Comparison of ENCODE assay signal across 14 cellular contexts in the genomic region with DNA sequence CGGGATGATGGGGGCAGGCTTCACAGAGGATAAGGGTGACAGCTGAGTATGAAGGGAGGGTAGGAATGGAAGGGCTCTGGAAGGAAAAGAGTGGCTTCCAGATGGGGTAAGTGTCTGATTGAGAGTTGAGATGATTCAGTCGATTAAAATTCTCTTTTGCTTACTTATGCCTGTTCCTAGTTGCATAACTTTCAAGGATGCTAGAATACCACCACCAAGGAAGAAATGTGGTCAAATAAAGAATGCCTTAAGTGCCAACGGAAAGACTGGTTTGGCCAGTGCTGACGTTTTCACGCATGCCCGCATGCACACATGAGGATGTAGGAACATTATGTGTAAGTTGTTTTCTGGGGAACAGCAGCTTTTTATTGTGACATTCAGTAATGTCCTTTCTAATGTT.
A peak's percentile ranks its signal among the peaks of the same experiment; 100 is the strongest.
DNase-seq lines count a peak whose midpoint lies in the region; ATAC-seq and TF ChIP-seq lines count a peak whose summit lies in the region.
"Had no signal": no experiment of that assay in that cellular context is flagged by ENCODE, and none has a peak within 500 bp of the region (broad histone marks: within the 10 kb centered on the region; RNA-seq: fewer than 3 reads in every experiment).

No MANE protein-coding gene starts in this region.

- no peak overlapping the region for H3K4me2 ChIP-seq in mesenchymal stem cell (ENCODE audit: low read length, poor library complexity, severe bottlenecking)

- no peak for ATAC-seq in HG03280 (IDR thresholded peaks at IDR 0.05; ENCODE audit: unreplicated experiment)
- ATAC-seq in GM21381 (IDR thresholded peaks at IDR 0.05; ENCODE audit: unreplicated experiment), result no peak
- ATAC-seq: HCT116, right cardiac atrium had no signal

- H3K14ac ChIP-seq in mesenchymal stem cell (ENCODE audit: low read length in 2 of 2), result no peak overlapping the region

- H3K4me1 ChIP-seq in colonic mucosa, result no peaks in the 10 kb centered on the region
- H3K4me1 ChIP-seq in mesenchymal stem cell (ENCODE audit: control insufficient read depth, insufficient read depth, low read depth, low read length), result peaks cover 1% of the 10 kb centered on the region
- H3K4me1 ChIP-seq: tibial artery had no signal

- H3K36me3 Mint-ChIP-seq in Calu3 (ENCODE audit: insufficient read depth, unreplicated experiment), result no peaks in the 10 kb centered on the region

- H3K4me3 ChIP-seq in MG63, result no peak overlapping the region
- no peak overlapping the region for H3K4me3 ChIP-seq in colonic mucosa
- no peak overlapping the region for H3K4me3 ChIP-seq in mesenchymal stem cell (ENCODE audit: insufficient read depth in 1 of 2, low read depth in 1 of 2, low read length in 2 of 2)
- H3K4me3 ChIP-seq: coronary artery, tibial artery had no signal

- CTCF ChIA-PET in Calu3 (lab: Charles Lee), result no interaction called here

- no peak overlapping the region for H2BK12ac ChIP-seq in mesenchymal stem cell (ENCODE audit: low read length in 2 of 2)

- H3K4me3 Mint-ChIP-seq in Calu3 (ENCODE audit: low read depth, unreplicated experiment), result no peak overlapping the region

- no peak overlapping the region for H2AK5ac ChIP-seq in mesenchymal stem cell (ENCODE audit: low read length, severe bottlenecking)

- H3K27ac ChIP-seq in colonic mucosa (no peak overlapping the region), mesenchymal stem cell (ENCODE audit: low read length, poor library complexity, severe bottlenecking) (peak overlapping the region; percentile 58)
- H3K27ac ChIP-seq: C4-2B, coronary artery, tibial artery had no signal

- no peak overlapping the region for H2AFZ ChIP-seq in mesenchymal stem cell (ENCODE audit: low read depth, low read length)

- H3K36me3 ChIP-seq in MG63, result no peaks in the 10 kb centered on the region
- H3K36me3 ChIP-seq in colonic mucosa, result no peaks in the 10 kb centered on the region
- no peaks in the 10 kb centered on the region for H3K36me3 ChIP-seq in mesenchymal stem cell (ENCODE audit: control insufficient read depth in 1 of 2, insufficient read depth in 2 of 2, low read depth in 1 of 2, low read length in 2 of 2)
- H3K36me3 ChIP-seq: tibial artery had no signal

- TF ChIP-seq CTCF in colonic mucosa (IDR thresholded peaks at IDR 0.05), result no peak
- TF ChIP-seq CTCF in Calu3 (IDR thresholded peaks at IDR 0.05; ENCODE audit: unreplicated experiment), result no peak

- no peaks in the 10 kb centered on the region for H3K79me1 ChIP-seq in mesenchymal stem cell (replicated peaks; ENCODE audit: low read length, poor library complexity, severe bottlenecking)

- BruUV-seq in Calu3 (replicated peaks; lab: Mats Ljungman, UMichigan), result no TSS peak

- H3K9me3 Mint-ChIP-seq in Calu3 (ENCODE audit: low read depth, unreplicated experiment), result no peaks in the 10 kb centered on the region

- H3K18ac ChIP-seq in mesenchymal stem cell (ENCODE audit: low read depth in 1 of 2, low read length in 2 of 2), result no peak overlapping the region

- H3K9me3 ChIP-seq in MG63, result no peaks in the 10 kb centered on the region
- H3K9me3 ChIP-seq in colonic mucosa, result no peaks in the 10 kb centered on the region
- H3K9me3 ChIP-seq in mesenchymal stem cell (ENCODE audit: control insufficient read depth, low read length), result no peaks in the 10 kb centered on the region
- H3K9me3 ChIP-seq: tibial artery had no signal

- H3K27me3 ChIP-seq in MG63 (no peaks in the 10 kb centered on the region), colonic mucosa (no peaks in the 10 kb centered on the region), mesenchymal stem cell (ENCODE audit: control insufficient read depth in 1 of 2, insufficient read depth in 1 of 2, low read length in 2 of 2) (peaks cover 0 to 5% of the 10 kb centered on the region in 2 experiments)

- intact Hi-C loops in colonic mucosa (cut with DNase I) (no loop called here), Calu3 (cut with micrococcal nuclease; ENCODE audit: unreplicated experiment) (no loop called here)

- H3K4me1 Mint-ChIP-seq in Calu3 (ENCODE audit: low read depth, unreplicated experiment), result no peaks in the 10 kb centered on the region

- no peak overlapping the region for H3K27ac Mint-ChIP-seq in Calu3 (ENCODE audit: unreplicated experiment)

- DNase-seq in AG20443 (ENCODE audit: low spot score), result peak; percentile 82
- DNase-seq in MG63, result peak; percentile 50
- peak; percentile 32 for DNase-seq in colonic mucosa
- DNase-seq in mesenchymal stem cell, result peak; percentile 93
- DNase-seq in occipital lobe (lab: John Stamatoyannopoulos, UW), result no peak
- DNase-seq in Calu3, result no peak
- DNase-seq: activated CD4-positive, alpha-beta T cell treated with anti-CD3 and anti-CD28 coated beads for 48 hours; right cardiac atrium; tibial artery had no signal

- H2BK120ac ChIP-seq in mesenchymal stem cell (ENCODE audit: low read depth, low read length), result no peak overlapping the region

- no peak overlapping the region for H2BK5ac ChIP-seq in mesenchymal stem cell (ENCODE audit: low read depth, low read length, poor library complexity, severe bottlenecking)

- H4K91ac ChIP-seq in mesenchymal stem cell (ENCODE audit: low read length), result no peak overlapping the region

- no peak overlapping the region for H3K4ac ChIP-seq in mesenchymal stem cell (ENCODE audit: low read depth in 1 of 2, low read length in 2 of 2)

- WGBS in mesenchymal stem cell, result 23% methylated on average over 5 of the region's 6 CpGs

- no peaks in the 10 kb centered on the region for H3K27me3 Mint-ChIP-seq in Calu3 (ENCODE audit: unreplicated experiment)

- no peak overlapping the region for H4K8ac ChIP-seq in mesenchymal stem cell (ENCODE audit: low read length)

- H2BK15ac ChIP-seq in mesenchymal stem cell (ENCODE audit: low read depth, poor library complexity, severe bottlenecking), result no peak overlapping the region

- H3K23ac ChIP-seq in mesenchymal stem cell (ENCODE audit: low read length in 2 of 2), result no peak overlapping the region

- H3K9ac ChIP-seq in colonic mucosa (ENCODE audit: low read depth in 2 of 2, low read length in 2 of 2) (no peak overlapping the region), mesenchymal stem cell (ENCODE audit: low read length) (no peak overlapping the region)

Comparison
In these comparisons a context has a peak if more than half of its experiments do, and no peak if none do; other contexts are left out.
1. DNase-seq: peak in AG20443 (single experiment), MG63 (single experiment), colonic mucosa (single experiment) and mesenchymal stem cell (single experiment); none in occipital lobe (single experiment) and Calu3 (single experiment).